ENCODE assay signal across 8 cellular contexts in genomic region chr18:34787931-34788532, GRCh38.
DNase-seq lines count a peak whose midpoint lies in the region; ATAC-seq, FAIRE-seq and TF ChIP-seq lines count a peak whose summit lies in the region.

No MANE protein-coding gene starts in this region.

- no peak overlapping the region for H3K18ac ChIP-seq in mesenchymal stem cell (ENCODE audit: low read depth in 1 of 2, low read length in 2 of 2)

- H3K27ac ChIP-seq in AG04450 (ENCODE audit: low read depth, low read length) = no peak overlapping the region
- H3K27ac ChIP-seq in SK-N-SH (ENCODE audit: low read depth in 2 of 2, low read length in 1 of 2) = no peak overlapping the region
- no peak overlapping the region for H3K27ac ChIP-seq in mesenchymal stem cell (ENCODE audit: low read length, poor library complexity, severe bottlenecking)

- H2BK12ac ChIP-seq in mesenchymal stem cell (ENCODE audit: low read length in 2 of 2) = no peak overlapping the region

- 10% methylated on average over 7 of the region's 7 CpGs for WGBS in SK-N-SH (ENCODE audit: low lambda C conversion rate)
- 3% methylated on average over 4 of the region's 7 CpGs for WGBS in mesenchymal stem cell

- H3K9me3 ChIP-seq in AG04450 (ENCODE audit: control insufficient read depth, insufficient read depth, low read length) (no peaks in the 10 kb centered on the region), SK-N-SH (no peaks in the 10 kb centered on the region), mesenchymal stem cell (ENCODE audit: control insufficient read depth, low read length) (no peaks in the 10 kb centered on the region)

- no peak overlapping the region for H2BK5ac ChIP-seq in mesenchymal stem cell (ENCODE audit: low read depth, low read length, poor library complexity, severe bottlenecking)

- no peaks in the 10 kb centered on the region for H3K79me2 ChIP-seq in SK-N-SH (ENCODE audit: insufficient read depth)

- no peak overlapping the region for H2BK120ac ChIP-seq in mesenchymal stem cell (ENCODE audit: low read depth, low read length)

- no peak for DNase-seq in AG04450 (ENCODE audit: low read depth, low spot score)
- DNase-seq in GM12891 (ENCODE audit: insufficient read length, low spot score) = peak; percentile 25
- peak; percentile 67 for DNase-seq in NCI-H1417 treated with DMSO at 0.1 percent for 48 hours (lab: John Stamatoyannopoulos, UW)
- peak; percentile 53 for DNase-seq in SK-N-SH
- peak; percentile 0 for DNase-seq in effector CD8-positive, alpha-beta T cell (lab: John Stamatoyannopoulos, UW)
- peak; percentile 62 for DNase-seq in mesenchymal stem cell
- DNase-seq in urothelium cell line (ENCODE audit: low spot score) = peak; percentile 23

- no peaks in the 10 kb centered on the region for H3K36me3 ChIP-seq in SK-N-SH (replicated peaks in 1 of 2; ENCODE audit: control insufficient read depth in 1 of 2, insufficient read depth in 2 of 2, low read length in 1 of 2)
- peaks cover 0 to 13% of the 10 kb centered on the region in 2 experiments for H3K36me3 ChIP-seq in mesenchymal stem cell (ENCODE audit: control insufficient read depth in 1 of 2, insufficient read depth in 2 of 2, low read depth in 1 of 2, low read length in 2 of 2)

- peak; percentile 69 for TF ChIP-seq CTCF in AG04450 (IDR thresholded peaks at IDR 0.05; ENCODE audit: low read depth, low read length)
- TF ChIP-seq CTCF in SK-N-SH (IDR thresholded peaks at IDR 0.05) = peak; percentile 84

- no peak overlapping the region for H2AFZ ChIP-seq in SK-N-SH (ENCODE audit: low read depth)
- no peak overlapping the region for H2AFZ ChIP-seq in mesenchymal stem cell (ENCODE audit: low read depth, low read length)

- POLR2A ChIA-PET in AG04450 (lab: Yijun Ruan, JAX) = no interaction called here
- POLR2A ChIA-PET in SK-N-SH (lab: Yijun Ruan, JAX) = no interaction called here

- no peaks in the 10 kb centered on the region for H3F3A ChIP-seq in SK-N-SH (replicated peaks; ENCODE audit: insufficient read depth)

- no peak overlapping the region for H3K23ac ChIP-seq in mesenchymal stem cell (ENCODE audit: low read length in 2 of 2)

- H3K4ac ChIP-seq in mesenchymal stem cell (ENCODE audit: low read depth in 1 of 2, low read length in 2 of 2) = no peak overlapping the region

- H3K4me1 ChIP-seq in SK-N-SH (ENCODE audit: control insufficient read depth in 1 of 2, insufficient read depth in 2 of 2, low read depth in 1 of 2, low read length in 1 of 2) = 0 out of 4 replicates have a peak, but pooled peaks cover 0 to 6% of the 10 kb centered on the region in 2 experiments
- no peaks in the 10 kb centered on the region for H3K4me1 ChIP-seq in mesenchymal stem cell (ENCODE audit: control insufficient read depth, insufficient read depth, low read depth, low read length)

- CTCF ChIA-PET in AG04450 (lab: Charles Lee) (interaction anchor here (0.6 to 8.9 kb wide), 28 partner anchors 12 to 665 kb away, joined by 3 to 199 read pairs (median 4); no protein-coding TSS in a partner anchor), SK-N-SH (lab: Yijun Ruan, JAX) (interaction anchor here (0.5 to 6.4 kb wide), 29 partner anchors 10 to 949 kb away, joined by 3 to 67 read pairs (median 3); no protein-coding TSS in a partner anchor)

- H3K27me3 ChIP-seq in AG04450 (ENCODE audit: control insufficient read depth, insufficient read depth, low read length) = no peaks in the 10 kb centered on the region
- H3K27me3 ChIP-seq in SK-N-SH (ENCODE audit: insufficient read depth) = no peaks in the 10 kb centered on the region
- H3K27me3 ChIP-seq in mesenchymal stem cell (ENCODE audit: control insufficient read depth in 1 of 2, insufficient read depth in 1 of 2, low read length in 2 of 2) = no peaks in the 10 kb centered on the region

- no peaks in the 10 kb centered on the region for H4K20me1 ChIP-seq in SK-N-SH (ENCODE audit: insufficient read depth)

- H3K9me2 ChIP-seq in SK-N-SH = no peaks in the 10 kb centered on the region

- no peak for TF ChIP-seq EP300 in SK-N-SH (IDR thresholded peaks at IDR 0.05; ENCODE audit: borderline replicate concordance in 1 of 2, low read depth in 1 of 2, low read length in 1 of 2)

- no peak for TF ChIP-seq POLR2A in GM12891 (IDR thresholded peaks at IDR 0.05; ENCODE audit: low read depth, low read length)

- no peak overlapping the region for H2AK5ac ChIP-seq in mesenchymal stem cell (ENCODE audit: low read length, severe bottlenecking)

- H3K9ac ChIP-seq in SK-N-SH (no peak overlapping the region), mesenchymal stem cell (ENCODE audit: low read length) (no peak overlapping the region)

- H3K4me2 ChIP-seq in SK-N-SH (no peak overlapping the region), mesenchymal stem cell (ENCODE audit: low read length, poor library complexity, severe bottlenecking) (no peak overlapping the region)

- H3K14ac ChIP-seq in mesenchymal stem cell (ENCODE audit: low read length in 2 of 2) = no peak overlapping the region

- TF ChIP-seq RAD21 in SK-N-SH (IDR thresholded peaks at IDR 0.05; ENCODE audit: low read length) = peak; percentile 94

- H4K91ac ChIP-seq in mesenchymal stem cell (ENCODE audit: low read length) = no peak overlapping the region

- no peaks in the 10 kb centered on the region for H3K79me1 ChIP-seq in mesenchymal stem cell (replicated peaks; ENCODE audit: low read length, poor library complexity, severe bottlenecking)

- H4K8ac ChIP-seq in mesenchymal stem cell (ENCODE audit: low read length) = no peak overlapping the region

- H3K4me3 ChIP-seq in AG04450 (ENCODE audit: low read depth, low read length) (no peak overlapping the region), SK-N-SH (ENCODE audit: low read depth in 2 of 2, low read length in 1 of 2) (no peak overlapping the region; a peak in 1 of 4 replicates), mesenchymal stem cell (ENCODE audit: insufficient read depth in 1 of 2, low read depth in 1 of 2, low read length in 2 of 2) (no peak overlapping the region)

- FAIRE-seq in GM12891 (lab: Jason Lieb, UNC) (peak; percentile 79), urothelium cell line (lab: Jason Lieb, UNC) (no peak)

- ATAC-seq in HG02678 (IDR thresholded peaks at IDR 0.05; ENCODE audit: unreplicated experiment) = peak; percentile 81

- no peak overlapping the region for H2BK15ac ChIP-seq in mesenchymal stem cell (ENCODE audit: low read depth, poor library complexity, severe bottlenecking)

TF ChIP-seq in GM12891, 5 proteins besides CTCF, POLR2A, EP300 and RAD21:
- TF ChIP-seq PAX5 (IDR thresholded peaks at IDR 0.05; ENCODE audit: insufficient read depth, low read length, severe bottlenecking) (no peak), SPI1 (IDR thresholded peaks at IDR 0.05; ENCODE audit: low read depth, low read length) (no peak), TAF1 (IDR thresholded peaks at IDR 0.05; ENCODE audit: low read depth, low read length) (no peak), POU2F2 (IDR thresholded peaks at IDR 0.05; ENCODE audit: low read depth, low read length) (no peak), POLR2AphosphoS5 (IDR thresholded peaks at IDR 0.05; ENCODE audit: low read depth, low read length) (no peak)

TF ChIP-seq in SK-N-SH, 30 proteins besides CTCF, POLR2A, EP300 and RAD21:
- TF ChIP-seq GABPA (IDR thresholded peaks at IDR 0.05; ENCODE audit: low read depth) = no peak
- TF ChIP-seq NFIC (IDR thresholded peaks at IDR 0.05; ENCODE audit: borderline replicate concordance) = no peak
- 0 out of 2 replicates have a peak, but pooled peaks have one; percentile 32 for TF ChIP-seq RCOR1 (IDR thresholded peaks at IDR 0.05; ENCODE audit: low read length)
- peak; percentile 88 for TF ChIP-seq SMC3 (IDR thresholded peaks at IDR 0.05; ENCODE audit: low read depth, low read length)
- TF ChIP-seq RFX5 (IDR thresholded peaks at IDR 0.05; ENCODE audit: low read length) = no peak
